ENCODE assay signal across 32 cellular contexts in genomic region chrX:2417205-2417604, GRCh38.
"Had no signal": no experiment of that assay in that cellular context is flagged by ENCODE, and none has a peak within 500 bp of the region (broad histone marks: within the 10 kb centered on the region; RNA-seq: fewer than 3 reads in every experiment).

No MANE protein-coding gene starts in this region.

- ATAC-seq: activated CD8-positive, alpha-beta memory T cell treated with anti-CD3 and anti-CD28 coated beads, Interleukin-2, amount 10 ng/mL, durations not matched to agents 7 days and 5 days; body of pancreas; PC-3 had no signal

- FAIRE-seq: astrocyte had no signal

- H3K27ac ChIP-seq: body of pancreas, breast epithelium, Peyer's patch, VCaP had no signal

- H3K27me3 ChIP-seq: body of pancreas, breast epithelium, MG63, Peyer's patch had no signal

- H3K4me3 ChIP-seq: body of pancreas, breast epithelium, MG63, Peyer's patch had no signal

- DNase-seq: activated B cell treated with CpG ODN at 0.5 μM for 24 hours; activated CD4-positive, alpha-beta memory T cell treated with anti-CD3 and anti-CD28 coated beads, Interleukin-2, amount 10 ng/mL, durations not matched to agents 7 days and 5 days; activated CD4-positive, alpha-beta T cell treated with anti-CD3 and anti-CD28 coated beads for 1 hour; activated CD4-positive, alpha-beta T cell treated with anti-CD3 and anti-CD28 coated beads for 48 hours; activated CD8-positive, alpha-beta memory T cell treated with anti-CD3 and anti-CD28 coated beads for 24 hours; activated CD8-positive, alpha-beta memory T cell treated with anti-CD3 and anti-CD28 coated beads, Interleukin-2, amount 10 ng/mL, durations not matched to agents 7 days and 5 days; activated CD8-positive, alpha-beta memory T cell treated with anti-CD3 and anti-CD28 coated beads, Interleukin-2, amount 50 U/mL, for 48 hours; activated effector memory CD4-positive, alpha-beta T cell treated with anti-CD3 and anti-CD28 coated beads, Interleukin-2, amount 50 U/mL, for 16 hours; activated naive CD4-positive, alpha-beta T cell treated with Interleukin-2 at 50 U/mL for 16 hours; activated naive CD8-positive, alpha-beta T cell treated with anti-CD3 and anti-CD28 coated beads, Interleukin-2, amount 10 ng/mL, durations not matched to agents 7 days and 5 days; activated T-cell treated with anti-CD3 and anti-CD28 coated beads, Interleukin-2, amount 50 U/mL, for 48 hours; body of pancreas; Kasumi-1; MG63; NCI-H1048; NCI-H1105 treated with DMSO at 0.1 percent for 48 hours; NCI-H1436; NCI-H1694; NCI-H2029; NCI-H345; NCI-H524 treated with DMSO at 0.1 percent for 48 hours; NK-92 treated with Interleukin-12 subunit alpha and Interleukin-12 subunit beta, amount 100 ng/mL, for 24 hours; PC-3; Peyer's patch; Right ventricle myocardium superior; SW 1271; T-helper 1 cell; T-helper 2 cell; T-helper 9 cell had no signal

- H3K36me3 ChIP-seq: breast epithelium had no signal

- H3K4me1 ChIP-seq: body of pancreas, breast epithelium, Peyer's patch had no signal

- H3K9me3 ChIP-seq: body of pancreas, breast epithelium, MG63, Peyer's patch had no signal
